ENCODE assay signal across 8 cellular contexts in the genomic region with DNA sequence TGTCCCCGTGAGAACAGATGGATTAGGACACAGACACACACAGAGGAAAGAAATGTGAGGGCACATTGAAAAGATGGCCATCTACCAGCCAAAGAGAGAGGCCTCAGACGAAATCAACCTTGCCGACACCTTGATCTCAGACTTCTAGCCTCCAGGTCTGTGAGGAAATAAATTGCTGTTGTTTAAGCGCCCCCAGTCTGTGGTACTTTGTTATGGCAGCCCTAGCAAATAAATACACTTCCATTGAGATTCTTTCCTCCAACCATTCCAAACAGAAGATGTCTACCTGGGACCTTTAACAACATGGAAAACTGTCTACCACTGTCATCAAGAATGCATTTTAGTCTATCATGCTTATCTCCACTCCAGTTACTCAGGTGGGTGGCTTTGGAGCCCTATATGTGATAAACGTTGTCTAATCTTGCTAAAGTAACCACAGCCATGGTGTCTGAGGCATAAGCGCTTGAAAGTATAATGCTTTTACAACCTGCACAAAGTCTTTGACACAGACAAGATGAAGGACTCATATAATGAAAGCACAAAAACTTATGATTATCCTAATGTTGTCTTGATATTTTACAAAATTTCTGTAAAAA.
DNase-seq lines count a peak whose midpoint lies in the region; ATAC-seq, FAIRE-seq and TF ChIP-seq lines count a peak whose summit lies in the region.

No MANE protein-coding gene starts in this region.

- TF ChIP-seq CTCF in hepatocyte (IDR thresholded peaks at IDR 0.05; ENCODE audit: poor library complexity): peak; percentile 49

- no peaks in the 10 kb centered on the region for H3K79me2 ChIP-seq in hepatocyte

- DNase-seq in NCI-H1694 treated with DMSO at 0.1 percent for 48 hours (lab: John Stamatoyannopoulos, UW) (peak; percentile 35), NCI-H1694 (lab: John Stamatoyannopoulos, UW) (no peak), SK-MEL-5 (ENCODE audit: low read depth, low spot score) (peak; percentile 76), hepatocyte (ENCODE audit: low spot score) (peak; percentile 37), urothelium cell line (ENCODE audit: low spot score) (no peak), posterior vena cava (ENCODE audit: low spot score) (no peak)

- no peaks in the 10 kb centered on the region for H3K9me2 ChIP-seq in hepatocyte (replicated peaks; ENCODE audit: insufficient read depth)

- H3K9me3 ChIP-seq in hepatocyte (ENCODE audit: low read depth): no peaks in the 10 kb centered on the region

- no peaks in the 10 kb centered on the region for H3K36me3 ChIP-seq in hepatocyte (replicated peaks; ENCODE audit: insufficient read depth, low read depth)

- H3K4me1 ChIP-seq in hepatocyte (ENCODE audit: insufficient read depth): no peaks in the 10 kb centered on the region

- no peak overlapping the region for H2AFZ ChIP-seq in hepatocyte

- ATAC-seq in HG03354 (IDR thresholded peaks at IDR 0.05; ENCODE audit: poor library complexity, severe bottlenecking, unreplicated experiment): peak; percentile 62
- ATAC-seq in HG03460 (IDR thresholded peaks at IDR 0.05; ENCODE audit: unreplicated experiment): no peak

- no peak overlapping the region for H3K27ac ChIP-seq in hepatocyte

- H4K20me1 ChIP-seq in hepatocyte (ENCODE audit: insufficient read depth, poor library complexity, severe bottlenecking): no peaks in the 10 kb centered on the region

- 49% methylated on average over 6 of the region's 6 CpGs for WGBS in hepatocyte (ENCODE audit: low lambda C conversion rate, missing lambda C conversion rate)

- H3K27me3 ChIP-seq in hepatocyte: no peaks in the 10 kb centered on the region

- no peak overlapping the region for H3K4me2 ChIP-seq in hepatocyte

- FAIRE-seq in urothelium cell line (lab: Jason Lieb, UNC): peak; percentile 9

- in situ Hi-C loops in SK-MEL-5 (cut with HindIII; ENCODE audit: low pct_unique_long_range_greater_than_20kb, low sequenced_read_pairs): no loop called here

- intact Hi-C loops in posterior vena cava (cut with DNase I): no loop called here

- H3K4me3 ChIP-seq in hepatocyte: no peak overlapping the region

Comparison
In these comparisons a context has a peak if more than half of its experiments do, and no peak if none do; other contexts are left out.
1. DNase-seq: peak in NCI-H1694 treated with DMSO at 0.1 percent for 48 hours (single experiment), SK-MEL-5 (single experiment) and hepatocyte (single experiment); none in NCI-H1694 (single experiment), urothelium cell line (single experiment) and posterior vena cava (single experiment).